In the genomic region with DNA sequence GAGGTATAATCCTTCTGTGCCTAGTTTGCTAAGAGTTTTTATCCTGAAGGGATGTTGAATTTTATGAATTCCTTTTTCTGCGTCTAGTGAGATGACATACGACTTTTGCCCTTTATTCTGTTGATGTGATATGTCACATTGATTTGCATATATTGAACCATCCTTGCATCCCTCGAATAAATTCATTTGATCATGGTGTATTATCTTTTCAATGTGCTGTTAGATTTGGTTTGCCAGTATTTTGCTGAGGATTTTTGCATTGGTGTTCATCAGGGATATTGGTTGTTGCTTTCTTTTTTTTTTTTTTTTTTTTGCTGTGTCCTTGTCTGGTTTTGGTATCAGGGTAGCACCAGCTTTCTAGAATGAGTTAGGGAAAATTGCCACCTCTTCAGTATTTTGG, we compare ENCODE assay signal across 16 cellular contexts.
"Had no signal": no experiment of that assay in that cellular context is flagged by ENCODE, and none has a peak within 500 bp of the region (broad histone marks: within the 10 kb centered on the region; RNA-seq: fewer than 3 reads in every experiment).

No MANE protein-coding gene starts in this region.

- H3K4me3 ChIP-seq: adrenal gland, mucosa of descending colon, smooth muscle cell, suprapubic skin had no signal

- ATAC-seq: mucosa of descending colon; sciatic nerve; stimulated activated naive CD8-positive, alpha-beta T cell treated with anti-CD3 and anti-CD28 coated beads, Interleukin-15, amount 100 ng/mL, for 72 hours had no signal

- H3K4me1 ChIP-seq: parathyroid adenoma, suprapubic skin had no signal

- H3K9me3 ChIP-seq: mucosa of descending colon had no signal

- H3K4me1 Mint-ChIP-seq: nephron had no signal

- H3K27ac ChIP-seq: adrenal gland, parathyroid adenoma, suprapubic skin had no signal

- H2AFZ ChIP-seq: parathyroid adenoma had no signal

- DNase-seq: activated naive CD4-positive, alpha-beta T cell treated with Interleukin-2 at 50 U/mL for 16 hours; adrenal gland; effector CD8-positive, alpha-beta T cell; mesenchymal stem cell; mucosa of descending colon; stimulated activated CD4-positive, alpha-beta T cell treated with anti-CD3 and anti-CD28 coated beads, Interleukin-4, amount 100 ng/mL, for 1 hour; stimulated activated naive CD8-positive, alpha-beta T cell treated with anti-CD3 and anti-CD28 coated beads, Interleukin-15, amount 100 ng/mL, for 72 hours; T-helper 1 cell; T-helper 9 cell; trophoblast cell had no signal

- H3K4me3 Mint-ChIP-seq: dendritic cell treated with granulocyte-macrophage colony-stimulating factor and Interleukin-4, amounts not matched to agents 40 ng/mL and 50 ng/mL, for 4 days; nephron had no signal

- H3K27me3 Mint-ChIP-seq: dendritic cell treated with granulocyte-macrophage colony-stimulating factor and Interleukin-4, amounts not matched to agents 40 ng/mL and 50 ng/mL, for 4 days; stimulated activated naive CD8-positive, alpha-beta T cell treated with anti-CD3 and anti-CD28 coated beads, Interleukin-15, amount 100 ng/mL, for 72 hours had no signal

- H3K27ac Mint-ChIP-seq: dendritic cell treated with granulocyte-macrophage colony-stimulating factor and Interleukin-4, amounts not matched to agents 40 ng/mL and 50 ng/mL, for 4 days; nephron; stimulated activated naive CD8-positive, alpha-beta T cell treated with anti-CD3 and anti-CD28 coated beads, Interleukin-15, amount 100 ng/mL, for 72 hours had no signal

- H3K27me3 ChIP-seq: adrenal gland, suprapubic skin had no signal

- H3K4me2 ChIP-seq: smooth muscle cell had no signal
